8 cellular contexts compared by ENCODE assay signal in the genomic region with DNA sequence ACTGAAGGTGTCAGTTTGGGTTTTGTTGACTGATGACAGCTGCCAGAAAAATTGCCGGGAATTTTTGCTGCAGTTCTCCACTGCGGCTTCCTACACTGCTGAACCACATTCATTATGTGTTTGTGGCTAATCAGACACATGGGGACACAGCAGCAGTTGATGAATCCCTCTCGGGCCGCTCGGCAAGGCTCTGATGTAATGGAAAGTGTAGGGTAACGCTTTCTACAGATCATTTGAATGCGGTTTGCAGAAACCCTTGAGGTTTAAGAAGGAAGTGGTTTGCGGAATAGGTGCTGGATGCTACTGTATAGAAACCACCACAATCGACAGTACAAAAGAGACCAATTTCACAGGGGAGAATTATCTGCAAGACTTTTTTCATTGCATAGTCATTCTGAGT.
DNase-seq lines count a peak whose midpoint lies in the region; FAIRE-seq and TF ChIP-seq lines count a peak whose summit lies in the region.

No MANE protein-coding gene starts in this region.

- peaks cover 0 to 4% of the 10 kb centered on the region in 2 experiments for H3K27me3 ChIP-seq in mesenchymal stem cell (ENCODE audit: control insufficient read depth in 1 of 2, insufficient read depth in 1 of 2, low read length in 2 of 2)

- no peak for FAIRE-seq in H54 (lab: Jason Lieb, UNC)

- DNase-seq in GM12865 (ENCODE audit: low read depth) (peak; percentile 77), H54 (ENCODE audit: insufficient read length, low spot score) (peak; percentile 21), NAMALWA (ENCODE audit: low spot score) (peak; percentile 84), mesenchymal stem cell (peak; percentile 30), amygdala (lab: John Stamatoyannopoulos, UW) (no peak), NCI-H2081 treated with DMSO at 0.1 percent for 48 hours (lab: John Stamatoyannopoulos, UW) (no peak), caudate nucleus (lab: John Stamatoyannopoulos, UW) (no peak)
- DNase-seq in activated CD8-positive, alpha-beta memory T cell treated with anti-CD3 and anti-CD28 coated beads, Interleukin-2, amount 50 U/mL, for 1 hour (ENCODE audit: extremely low read depth) = peak; percentile 35

- no peaks in the 10 kb centered on the region for H3K9me3 ChIP-seq in mesenchymal stem cell (ENCODE audit: control insufficient read depth, low read length)

- no peak for TF ChIP-seq CTCF in GM12865 (IDR thresholded peaks at IDR 0.05; ENCODE audit: insufficient read depth, low read depth, low read length, missing control alignments)

- no peak overlapping the region for H4K91ac ChIP-seq in mesenchymal stem cell (ENCODE audit: low read length)

- H3K79me1 ChIP-seq in mesenchymal stem cell (replicated peaks; ENCODE audit: low read length, poor library complexity, severe bottlenecking) = no peaks in the 10 kb centered on the region

- H4K8ac ChIP-seq in mesenchymal stem cell (ENCODE audit: low read length) = no peak overlapping the region

- H3K27ac ChIP-seq in mesenchymal stem cell (ENCODE audit: low read length, poor library complexity, severe bottlenecking) = no peak overlapping the region
- H3K27ac ChIP-seq in caudate nucleus (ENCODE audit: low read depth, low read length) = no peak overlapping the region

- H2BK15ac ChIP-seq in mesenchymal stem cell (ENCODE audit: low read depth, poor library complexity, severe bottlenecking) = no peak overlapping the region

- no peak overlapping the region for H3K18ac ChIP-seq in mesenchymal stem cell (ENCODE audit: low read depth in 1 of 2, low read length in 2 of 2)

- H3K4me1 ChIP-seq in mesenchymal stem cell (ENCODE audit: control insufficient read depth, insufficient read depth, low read depth, low read length) = no peaks in the 10 kb centered on the region

- H3K4me3 ChIP-seq in GM12865 (ENCODE audit: low read depth, low read length) (no peak overlapping the region), mesenchymal stem cell (ENCODE audit: insufficient read depth in 1 of 2, low read depth in 1 of 2, low read length in 2 of 2) (no peak overlapping the region)

- no peak overlapping the region for H2BK5ac ChIP-seq in mesenchymal stem cell (ENCODE audit: low read depth, low read length, poor library complexity, severe bottlenecking)

- H3K4me2 ChIP-seq in mesenchymal stem cell (ENCODE audit: low read length, poor library complexity, severe bottlenecking) = peak overlapping the region; percentile 45

- 78% methylated on average over 7 of the region's 9 CpGs for WGBS in mesenchymal stem cell

- no peak overlapping the region for H2AFZ ChIP-seq in mesenchymal stem cell (ENCODE audit: low read depth, low read length)

- H3K9ac ChIP-seq in mesenchymal stem cell (ENCODE audit: low read length) = no peak overlapping the region

- H3K23ac ChIP-seq in mesenchymal stem cell (ENCODE audit: low read length in 2 of 2) = no peak overlapping the region

- H2BK12ac ChIP-seq in mesenchymal stem cell (ENCODE audit: low read length in 2 of 2) = no peak overlapping the region

- H2BK120ac ChIP-seq in mesenchymal stem cell (ENCODE audit: low read depth, low read length) = no peak overlapping the region

- TF ChIP-seq POLR2A in H54 (IDR thresholded peaks at IDR 0.05; ENCODE audit: low read depth, low read length) = no peak

- no peaks in the 10 kb centered on the region for H3K36me3 ChIP-seq in mesenchymal stem cell (ENCODE audit: control insufficient read depth in 1 of 2, insufficient read depth in 2 of 2, low read depth in 1 of 2, low read length in 2 of 2)

- H2AK5ac ChIP-seq in mesenchymal stem cell (ENCODE audit: low read length, severe bottlenecking) = no peak overlapping the region

- H3K4ac ChIP-seq in mesenchymal stem cell (ENCODE audit: low read depth in 1 of 2, low read length in 2 of 2) = no peak overlapping the region

- H3K14ac ChIP-seq in mesenchymal stem cell (ENCODE audit: low read length in 2 of 2) = no peak overlapping the region

Comparison
In these comparisons a context has a peak if more than half of its experiments do, and no peak if none do; other contexts are left out.
1. DNase-seq: peak in GM12865 (single experiment), H54 (single experiment), NAMALWA (single experiment), activated CD8-positive, alpha-beta memory T cell treated with anti-CD3 and anti-CD28 coated beads, Interleukin-2, amount 50 U/mL, for 1 hour (single experiment) and mesenchymal stem cell (single experiment); none in amygdala (0 of 56), NCI-H2081 treated with DMSO at 0.1 percent for 48 hours (single experiment) and caudate nucleus (0 of 61).